Comparison of ENCODE assay signal across 11 cellular contexts in genomic region chr2:36404312-36404711, GRCh38. TPM values are rescaled to one million over a fixed set of nuclear protein-coding genes. Genes with fewer than 3 reads are reported as not detected.
A peak's percentile ranks its signal among the peaks of the same experiment; 100 is the strongest.
DNase-seq lines count a peak whose midpoint lies in the region; ATAC-seq and TF ChIP-seq lines count a peak whose summit lies in the region.
"Had no signal": no experiment of that assay in that cellular context is flagged by ENCODE, and none has a peak within 500 bp of the region (broad histone marks: within the 10 kb centered on the region; RNA-seq: fewer than 3 reads in every experiment).

No MANE protein-coding gene starts in this region.

- H3K9me3 Mint-ChIP-seq in activated T-cell treated with anti-CD3 and anti-CD28 coated beads, Interleukin-2, amount 50 U/mL, for 72 hours, result no peaks in the 10 kb centered on the region

- H3K79me2 ChIP-seq in ACC112 (ENCODE audit: control insufficient read depth, insufficient read depth, low read length, unreplicated experiment), result peaks cover 92% of the 10 kb centered on the region
- H3K79me2 ChIP-seq in MM.1S (ENCODE audit: low read length), result no peaks in the 10 kb centered on the region

- H3K9ac ChIP-seq in MM.1S (ENCODE audit: low read length), result no peak overlapping the region

- no peaks in the 10 kb centered on the region for H3K4me1 Mint-ChIP-seq in activated T-cell treated with anti-CD3 and anti-CD28 coated beads, Interleukin-2, amount 50 U/mL, for 72 hours (ENCODE audit: low read depth)

- peaks cover 78% of the 10 kb centered on the region for H3K4me1 ChIP-seq in ACC112 (ENCODE audit: control insufficient read depth, insufficient read depth, low read length, unreplicated experiment)
- no peaks in the 10 kb centered on the region for H3K4me1 ChIP-seq in MM.1S (ENCODE audit: low read length)

- no peak overlapping the region for H3K4me2 ChIP-seq in MM.1S (ENCODE audit: low read depth, low read length)

- H3K27me3 ChIP-seq in ACC112 (ENCODE audit: insufficient read depth, low read length) (no peaks in the 10 kb centered on the region), MM.1S (replicated peaks; ENCODE audit: insufficient read depth, low read length) (no peaks in the 10 kb centered on the region)

- no peaks in the 10 kb centered on the region for H3K9me3 ChIP-seq in MM.1S (replicated peaks; ENCODE audit: insufficient read depth, low read length)

- no peaks in the 10 kb centered on the region for H3F3A ChIP-seq in MM.1S (ENCODE audit: insufficient read depth, low read length)

- DNase-seq in M059J (ENCODE audit: low read depth), result peak; percentile 87
- DNase-seq in epithelial cell of prostate (ENCODE audit: low read depth, low spot score), result peak; percentile 14
- no peak for DNase-seq in AG08395 (ENCODE audit: low spot score)
- DNase-seq in dedifferentiated amniotic fluid mesenchymal stem cell (ENCODE audit: extremely low spot score), result no peak
- DNase-seq in MM.1S, result no peak
- DNase-seq in activated T-cell treated with anti-CD3 and anti-CD28 coated beads, Interleukin-2, amount 50 U/mL, for 72 hours, result no peak
- DNase-seq: activated CD8-positive, alpha-beta memory T cell treated with anti-CD3 and anti-CD28 coated beads for 24 hours; posterior cingulate gyrus had no signal

- H3K27me3 Mint-ChIP-seq in activated T-cell treated with anti-CD3 and anti-CD28 coated beads, Interleukin-2, amount 50 U/mL, for 72 hours (ENCODE audit: low read depth), result no peaks in the 10 kb centered on the region

- peak; percentile 25 for ATAC-seq in GM21423 (IDR thresholded peaks at IDR 0.05; ENCODE audit: unreplicated experiment)
- no peak for ATAC-seq in activated T-cell treated with anti-CD3 and anti-CD28 coated beads, Interleukin-2, amount 50 U/mL, for 72 hours (replicated peaks in 1 of 2)
- ATAC-seq: left lobe of liver had no signal

- H3K36me3 Mint-ChIP-seq in activated T-cell treated with anti-CD3 and anti-CD28 coated beads, Interleukin-2, amount 50 U/mL, for 72 hours (ENCODE audit: insufficient read depth in 2 of 2), result no peaks in the 10 kb centered on the region

- H3K9me2 ChIP-seq in MM.1S (replicated peaks; ENCODE audit: insufficient read depth, low read length), result no peaks in the 10 kb centered on the region

- H3K4me3 ChIP-seq in ACC112 (ENCODE audit: low read depth, low read length) (no peak overlapping the region), MM.1S (ENCODE audit: low read length) (no peak overlapping the region)

- no peak for TF ChIP-seq CTCF in MM.1S (IDR thresholded peaks at IDR 0.05; ENCODE audit: low read length)

- H4K20me1 ChIP-seq in MM.1S (ENCODE audit: insufficient read depth, low read length), result no peaks in the 10 kb centered on the region

- H3K36me3 ChIP-seq in ACC112 (ENCODE audit: insufficient read depth, low read length) (peaks cover under 1% of the 10 kb centered on the region), MM.1S (replicated peaks; ENCODE audit: insufficient read depth, low read length) (no peaks in the 10 kb centered on the region)

- no peak overlapping the region for H3K27ac Mint-ChIP-seq in activated T-cell treated with anti-CD3 and anti-CD28 coated beads, Interleukin-2, amount 50 U/mL, for 72 hours

- no peak overlapping the region for H3K4me3 Mint-ChIP-seq in activated T-cell treated with anti-CD3 and anti-CD28 coated beads, Interleukin-2, amount 50 U/mL, for 72 hours

- H2AFZ ChIP-seq in ACC112 (ENCODE audit: low read length, unreplicated experiment) (no peak overlapping the region), MM.1S (ENCODE audit: low read length) (no peak overlapping the region)

- H3K27ac ChIP-seq in ACC112 (ENCODE audit: low read depth, low read length), result peak overlapping the region; percentile 96
- peak overlapping the region; percentile 73 for H3K27ac ChIP-seq in epithelial cell of prostate
- H3K27ac ChIP-seq in MM.1S (ENCODE audit: low read length), result no peak overlapping the region

RNA-seq across cellular contexts. Expression of gene CRIM1, which starts 48.7 kb away (rescaled TPM):
- total RNA-seq in M059J (2014; rRNA removed; shearing (Covaris generic)), result 98.2 and 186 TPM in 2 replicates
- total RNA-seq in activated T-cell treated with anti-CD3 and anti-CD28 coated beads, Interleukin-2, amount 50 U/mL, for 72 hours, result 1 to 10 TPM; 2.6 to 3.3 TPM

Comparison
In these comparisons a context has a peak if more than half of its experiments do, and no peak if none do; other contexts are left out.
1. DNase-seq: peak in M059J (single experiment) and epithelial cell of prostate (single experiment); none in AG08395 (single experiment), dedifferentiated amniotic fluid mesenchymal stem cell (single experiment), MM.1S (single experiment) and activated T-cell treated with anti-CD3 and anti-CD28 coated beads, Interleukin-2, amount 50 U/mL, for 72 hours (0 of 2).
2. RNA of gene CRIM1, which starts 48.7 kb away (total RNA-seq): 98.2 to 186 TPM in M059J; 2.6 to 3.3 TPM in activated T-cell treated with anti-CD3 and anti-CD28 coated beads, Interleukin-2, amount 50 U/mL, for 72 hours; every median in the first group is over 10 times any median in the second.